ENCODE assay signal across 17 cellular contexts in genomic region chr1:191152776-191153175, GRCh38.
"Had no signal": no experiment of that assay in that cellular context is flagged by ENCODE, and none has a peak within 500 bp of the region (broad histone marks: within the 10 kb centered on the region; RNA-seq: fewer than 3 reads in every experiment).

No MANE protein-coding gene starts in this region.

- H3K9me3 ChIP-seq: body of pancreas, gastrocnemius medialis, left ventricle myocardium inferior, upper lobe of left lung had no signal

- H3K4me1 Mint-ChIP-seq: nephron progenitor cell had no signal

- H3K36me3 ChIP-seq: gastrocnemius medialis, heart right ventricle, left ventricle myocardium inferior, upper lobe of left lung had no signal

- H3K27ac ChIP-seq: body of pancreas, epithelial cell of prostate, gastrocnemius medialis, heart right ventricle, left ventricle myocardium inferior, upper lobe of left lung had no signal

- H3K27me3 ChIP-seq: body of pancreas, gastrocnemius medialis, heart right ventricle, upper lobe of left lung had no signal

- H3K27ac Mint-ChIP-seq: nephron progenitor cell; stimulated activated naive CD8-positive, alpha-beta T cell treated with anti-CD3 and anti-CD28 coated beads, Interleukin-15, Interleukin-2, amounts not matched to agents 100 ng/mL and 50 ng/mL, for 24 hours had no signal

- H3K4me3 Mint-ChIP-seq: nephron progenitor cell; stimulated activated naive CD8-positive, alpha-beta T cell treated with anti-CD3 and anti-CD28 coated beads, Interleukin-15, Interleukin-2, amounts not matched to agents 100 ng/mL and 50 ng/mL, for 24 hours had no signal

- H3K27me3 Mint-ChIP-seq: stimulated activated naive CD8-positive, alpha-beta T cell treated with anti-CD3 and anti-CD28 coated beads, Interleukin-15, Interleukin-2, amounts not matched to agents 100 ng/mL and 50 ng/mL, for 24 hours had no signal

- DNase-seq: activated CD4-positive, alpha-beta T cell treated with anti-CD3 and anti-CD28 coated beads, Interleukin-2, amount 50 U/mL, for 4 hours; activated naive CD4-positive, alpha-beta T cell treated with anti-CD3 and anti-CD28 coated beads, Interleukin-2, amount 50 U/mL, for 16 hours; activated T-cell treated with anti-CD3 and anti-CD28 coated beads, Interleukin-2, amount 50 U/mL, for 1 hour; body of pancreas; central memory CD4-positive, alpha-beta T cell; cortex of kidney; effector memory CD4-positive, alpha-beta T cell; gastrocnemius medialis; heart right ventricle; left ventricle myocardium inferior; mesenchymal stem cell; nephron progenitor cell; stimulated activated CD4-positive, alpha-beta T cell treated with anti-CD3 and anti-CD28 coated beads, Interleukin-12 subunit alpha, Interleukin-12 subunit beta, amount 100 ng/mL, for 4 hours; upper lobe of left lung had no signal

- H3K4me1 ChIP-seq: body of pancreas, gastrocnemius medialis, heart right ventricle, left ventricle myocardium inferior, upper lobe of left lung had no signal

- FAIRE-seq: keratinocyte had no signal

- H3K9me3 Mint-ChIP-seq: nephron progenitor cell had no signal

- H3K4me3 ChIP-seq: body of pancreas, gastrocnemius medialis, heart right ventricle, left ventricle myocardium inferior, upper lobe of left lung had no signal

- ATAC-seq: body of pancreas, gastrocnemius medialis, heart right ventricle had no signal
